9 cellular contexts compared by ENCODE assay signal in the genomic region with DNA sequence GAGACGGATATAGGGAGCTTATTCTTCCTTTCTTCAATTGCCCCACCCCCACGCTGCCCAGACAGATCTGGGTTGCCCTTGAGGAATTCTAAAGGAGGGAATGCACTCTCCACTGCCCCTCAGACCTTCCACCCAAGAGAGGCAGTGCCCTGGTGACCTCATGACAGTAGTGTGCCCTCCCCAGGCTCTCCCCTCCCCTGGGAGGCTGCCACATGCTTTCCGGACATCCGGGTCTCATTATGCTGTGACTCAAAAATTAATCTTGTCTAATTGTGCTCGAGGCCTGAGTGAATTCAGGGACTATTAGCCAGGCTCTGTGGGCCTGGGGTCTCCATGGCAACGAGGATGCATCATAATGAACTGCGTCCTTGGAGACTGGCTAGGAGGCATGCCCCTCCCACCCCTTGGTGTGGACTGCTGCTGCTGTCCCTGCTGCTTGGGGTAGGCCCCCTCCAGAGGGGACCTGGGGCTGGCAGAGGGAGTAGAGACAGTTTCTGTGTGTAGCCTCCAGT. TPM values are rescaled to one million over a fixed set of nuclear protein-coding genes. Genes with fewer than 3 reads are reported as not detected.
A peak's percentile ranks its signal among the peaks of the same experiment; 100 is the strongest.
DNase-seq lines count a peak whose midpoint lies in the region; ATAC-seq lines count a peak whose summit lies in the region.
"Had no signal": no experiment of that assay in that cellular context is flagged by ENCODE, and none has a peak within 500 bp of the region (broad histone marks: within the 10 kb centered on the region; RNA-seq: fewer than 3 reads in every experiment).

No MANE protein-coding gene starts in this region.

- ATAC-seq in GM18907 (IDR thresholded peaks at IDR 0.05; ENCODE audit: unreplicated experiment) (no peak), GM18519 (IDR thresholded peaks at IDR 0.05; ENCODE audit: low FRiP score, unreplicated experiment) (no peak)

- DNase-seq in DMS53 (lab: John Stamatoyannopoulos, UW) = peak; percentile 8
- DNase-seq in DMS53 treated with DMSO at 0.1 percent for 48 hours (lab: John Stamatoyannopoulos, UW; ENCODE audit: unreplicated experiment) = no peak
- peak; percentile 60 for DNase-seq in SK-N-DZ (ENCODE audit: low spot score)
- DNase-seq in foreskin melanocyte = peak; percentile 92
- DNase-seq in stromal cell of bone marrow (ENCODE audit: low read depth) = peak; percentile 64
- no peak for DNase-seq in effector CD8-positive, alpha-beta T cell (lab: John Stamatoyannopoulos, UW)
- DNase-seq: uterus had no signal

RNA-seq across cellular contexts. Expression of a gene that starts 20.8 kb away (rescaled TPM):
- not detected in 2 replicates for polyA plus RNA-seq in SK-N-DZ (2014; cell fraction: cytosol; rRNA removed)
- not detected in 2 replicates for polyA plus RNA-seq in SK-N-DZ (2014; cell fraction: nucleus; rRNA removed)

Comparison
In these comparisons a context has a peak if more than half of its experiments do, and no peak if none do; other contexts are left out.
1. DNase-seq: peak in DMS53 (single experiment), SK-N-DZ (single experiment), foreskin melanocyte (single experiment) and stromal cell of bone marrow (single experiment); none in DMS53 treated with DMSO at 0.1 percent for 48 hours (single experiment) and effector CD8-positive, alpha-beta T cell (single experiment).